ENCODE assay signal across 8 cellular contexts in the genomic region with DNA sequence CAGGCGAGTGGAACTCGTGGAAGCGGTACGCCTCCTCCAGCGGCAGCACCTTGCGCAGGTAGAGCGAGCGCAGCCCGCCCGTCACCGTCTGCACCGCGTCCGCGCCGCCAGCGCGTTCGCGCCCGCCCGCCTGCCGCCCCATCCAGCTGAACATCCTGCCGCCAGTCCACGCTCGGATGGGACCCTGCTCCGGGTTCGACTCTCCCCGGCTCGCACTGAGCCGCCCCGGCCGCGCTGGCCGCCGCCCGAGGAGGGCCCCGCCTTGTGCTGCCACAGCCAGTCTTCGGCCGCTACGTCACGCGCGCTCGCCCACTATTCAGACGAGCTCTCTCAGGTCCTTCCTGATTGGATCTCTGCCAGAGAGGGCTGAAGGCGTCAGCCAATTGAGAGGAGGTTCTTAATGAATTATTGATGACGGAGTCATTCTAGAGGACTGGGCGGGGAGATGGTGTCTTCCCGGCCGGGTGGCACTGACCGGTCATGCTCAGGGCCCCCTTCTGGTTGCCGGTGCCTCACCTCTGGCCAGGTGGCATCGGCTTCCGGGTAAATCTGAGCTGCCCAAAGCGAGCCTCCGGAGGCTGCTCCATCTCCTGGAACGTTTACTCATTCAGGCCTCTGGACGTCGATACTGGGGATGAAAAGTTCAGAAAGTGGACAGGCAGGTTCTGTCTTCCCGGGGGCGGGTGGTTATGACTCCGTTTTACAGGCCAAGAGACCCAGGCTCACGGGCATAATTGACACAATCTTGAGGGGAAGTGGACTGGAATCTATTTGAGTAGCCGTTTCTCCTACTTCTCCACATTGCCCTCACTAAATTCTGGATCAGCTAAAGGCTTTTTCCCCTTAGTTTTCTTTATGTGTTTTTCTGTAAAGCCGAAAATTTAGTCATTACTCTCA. TPM values are rescaled to one million over a fixed set of nuclear protein-coding genes. Genes with fewer than 3 reads are reported as not detected.
DNase-seq lines count a peak whose midpoint lies in the region; ATAC-seq and TF ChIP-seq lines count a peak whose summit lies in the region.

TSS of gene EHD4 (minus strand) at position 217 of the 897 bp plus-strand sequence. CDS start at position 154, 63 bp downstream.

- DNase-seq in Calu3, result peak; percentile 89
- DNase-seq in HUDEP-2 (lab: John Stamatoyannopoulos, UW; ENCODE audit: unreplicated experiment in 76 of 76), result peak in 75 of 76 experiments; percentile 62 to 99 (median 94)
- peak; percentile 96 for DNase-seq in NT2/D1 (ENCODE audit: low read depth, low spot score)
- DNase-seq in activated CD8-positive, alpha-beta memory T cell treated with anti-CD3 and anti-CD28 coated beads, Interleukin-2, amount 50 U/mL, for 1 hour (ENCODE audit: extremely low read depth), result peak; percentile 93
- peak; percentile 99 for DNase-seq in mesenteric fat pad (ENCODE audit: low spot score)
- DNase-seq in stimulated activated CD8-positive, alpha-beta memory T cell treated with anti-CD3 and anti-CD28 coated beads, Interleukin-15, amount 100 ng/mL, for 24 hours (ENCODE audit: low read depth), result peak; percentile 80

- ATAC-seq in GM21381 (IDR thresholded peaks at IDR 0.05; ENCODE audit: unreplicated experiment), result peak; percentile 75

- in situ Hi-C loops in endometrial microvascular endothelial cells (cut with HindIII; ENCODE audit: inconsistent ontology term, low pct_unique_long_range_greater_than_20kb, low sequenced_read_pairs), result no loop called here

- peaks cover 3% of the 10 kb centered on the region for H3K36me3 ChIP-seq in NT2/D1 (ENCODE audit: insufficient read depth, insufficient read length, low read length)

- peak within 1 kb of the TSS; percentile 97 for H3K4me3 ChIP-seq in NT2/D1 (ENCODE audit: insufficient read length, low read depth)

- H3K27me3 ChIP-seq in NT2/D1 (ENCODE audit: insufficient read depth, insufficient read length), result no peaks in the 10 kb centered on the region

- BruUV-seq in Calu3 (replicated peaks; lab: Mats Ljungman, UMichigan), result no TSS peak

- no peaks in the 10 kb centered on the region for H3K9me3 ChIP-seq in NT2/D1 (ENCODE audit: insufficient read depth, low read length)

- peaks cover 20% of the 10 kb centered on the region for H3K36me3 Mint-ChIP-seq in Calu3 (ENCODE audit: insufficient read depth, unreplicated experiment)

- no peaks in the 10 kb centered on the region for H3K27me3 Mint-ChIP-seq in Calu3 (ENCODE audit: unreplicated experiment)

- peak within 1 kb of the TSS; percentile 68 for H3K4me3 Mint-ChIP-seq in Calu3 (ENCODE audit: low read depth, unreplicated experiment)

- no peak for TF ChIP-seq CTCF in Calu3 (IDR thresholded peaks at IDR 0.05; ENCODE audit: unreplicated experiment)

- H3K4me1 Mint-ChIP-seq in Calu3 (ENCODE audit: low read depth, unreplicated experiment), result peaks cover 18% of the 10 kb centered on the region

- CTCF ChIA-PET in Calu3 (lab: Charles Lee), result interaction anchor here (0.6 to 2.2 kb wide), 12 partner anchors 11 to 586 kb away, joined by 3 to 9 read pairs (median 4); partner anchors contain the start of genes MAPKBP1 and PLA2G4B

- intact Hi-C loops in Calu3 (cut with micrococcal nuclease; ENCODE audit: unreplicated experiment), result loop anchor here (5.0 kb wide), 1 partner anchor 45 kb away; no protein-coding TSS in a partner anchor

- H3K27ac Mint-ChIP-seq in Calu3 (ENCODE audit: unreplicated experiment), result peak within 1 kb of the TSS; percentile 87

- H3K9ac ChIP-seq in NT2/D1 (ENCODE audit: insufficient read length, low read depth), result peak within 1 kb of the TSS; percentile 99

- no peaks in the 10 kb centered on the region for H3K4me1 ChIP-seq in NT2/D1 (ENCODE audit: insufficient read depth, insufficient read length)

- no peaks in the 10 kb centered on the region for H3K9me3 Mint-ChIP-seq in Calu3 (ENCODE audit: low read depth, unreplicated experiment)

RNA-seq across cellular contexts. Expression of gene EHD4, which starts in this region (rescaled TPM):
- 20.2 and 20.7 TPM in 2 replicates for total RNA-seq in Calu3 (2022)
- total RNA-seq in endometrial microvascular endothelial cells (ENCODE audit: inconsistent ontology term), result 168 TPM
- total RNA-seq in mesenteric fat pad, result 35.7 TPM

Comparison
In these comparisons a context has a peak if more than half of its experiments do, and no peak if none do; other contexts are left out.
1. Peak in every context shown above with its lines: DNase-seq, ATAC-seq and H3K4me3 ChIP-seq.